18 cellular contexts compared by ENCODE assay signal in genomic region chr12:1657616-1658167, GRCh38. TPM values are rescaled to one million over a fixed set of nuclear protein-coding genes. Genes with fewer than 3 reads are reported as not detected.
DNase-seq lines count a peak whose midpoint lies in the region; ATAC-seq and TF ChIP-seq lines count a peak whose summit lies in the region.
"Had no signal": no experiment of that assay in that cellular context is flagged by ENCODE, and none has a peak within 500 bp of the region (broad histone marks: within the 10 kb centered on the region; RNA-seq: fewer than 3 reads in every experiment).

No MANE protein-coding gene starts in this region.

- H2AK5ac ChIP-seq in mesendoderm (ENCODE audit: low read length), result no peak overlapping the region

- no peak for ATAC-seq in upper lobe of left lung (ENCODE audit: low FRiP score in 2 of 2)

- peak overlapping the region; percentile 23 for H3K27ac Mint-ChIP-seq in activated naive CD4-positive, alpha-beta T cell treated with anti-CD3 and anti-CD28 coated beads, Interleukin-2, amount 50 U/mL, for 24 hours
- no peak overlapping the region for H3K27ac Mint-ChIP-seq in activated naive CD4-positive, alpha-beta T cell treated with anti-CD3 and anti-CD28 coated beads, Interleukin-2, amount 10 ng/mL, durations not matched to agents 7 days and 5 days

- H3K79me2 ChIP-seq in osteoblast (ENCODE audit: insufficient read depth, low read length) (no peaks in the 10 kb centered on the region), mesendoderm (ENCODE audit: control insufficient read depth, insufficient read depth, low read length) (no peaks in the 10 kb centered on the region)

- no peak overlapping the region for H3K9ac ChIP-seq in mesendoderm (ENCODE audit: low read length)

- no peaks in the 10 kb centered on the region for H3K27me3 Mint-ChIP-seq in activated naive CD4-positive, alpha-beta T cell treated with anti-CD3 and anti-CD28 coated beads, Interleukin-2, amount 50 U/mL, for 24 hours
- peaks cover 43% of the 10 kb centered on the region for H3K27me3 Mint-ChIP-seq in activated naive CD4-positive, alpha-beta T cell treated with anti-CD3 and anti-CD28 coated beads, Interleukin-2, amount 10 ng/mL, durations not matched to agents 7 days and 5 days

- no peak for DNase-seq in activated naive CD4-positive, alpha-beta T cell treated with anti-CD3 and anti-CD28 coated beads, Interleukin-2, amount 10 ng/mL, durations not matched to agents 7 days and 5 days
- DNase-seq in caudate nucleus (lab: John Stamatoyannopoulos, UW), result no peak
- peak; percentile 69 for DNase-seq in osteoblast (ENCODE audit: insufficient read length, low spot score, missing footprints)
- DNase-seq in upper lobe of left lung, result no peak
- DNase-seq in mesendoderm, result no peak
- no peak for DNase-seq in H4 (ENCODE audit: low spot score)
- no peak for DNase-seq in NCI-H2029 (lab: John Stamatoyannopoulos, UW)
- DNase-seq: 8988T; activated CD4-positive, alpha-beta T cell treated with anti-CD3 and anti-CD28 coated beads, Interleukin-2, amount 10 ng/mL, durations not matched to agents 7 days and 5 days; activated naive CD4-positive, alpha-beta T cell treated with Interleukin-2 at 50 U/mL for 16 hours; DMS53; KG1; mammary epithelial cell; NCI-H1417 treated with DMSO at 0.1 percent for 48 hours; Peyer's patch had no signal

- H3K4me1 Mint-ChIP-seq in activated naive CD4-positive, alpha-beta T cell treated with anti-CD3 and anti-CD28 coated beads, Interleukin-2, amount 50 U/mL, for 24 hours, result peaks cover 8% of the 10 kb centered on the region
- H3K4me1 Mint-ChIP-seq in activated naive CD4-positive, alpha-beta T cell treated with anti-CD3 and anti-CD28 coated beads, Interleukin-2, amount 10 ng/mL, durations not matched to agents 7 days and 5 days, result peaks cover 14% of the 10 kb centered on the region

- no peak for TF ChIP-seq EP300 in upper lobe of left lung (IDR thresholded peaks at IDR 0.05)

- H3K9me3 ChIP-seq in osteoblast (ENCODE audit: low read depth, low read length), result no peaks in the 10 kb centered on the region
- no peaks in the 10 kb centered on the region for H3K9me3 ChIP-seq in upper lobe of left lung
- H3K9me3 ChIP-seq: BE2C, Peyer's patch had no signal

- H3K4me2 ChIP-seq in osteoblast (ENCODE audit: insufficient read depth, low read length), result no peak overlapping the region
- H3K4me2 ChIP-seq in mesendoderm (ENCODE audit: low read length), result no peak overlapping the region

- no peak overlapping the region for H3K4me3 Mint-ChIP-seq in activated naive CD4-positive, alpha-beta T cell treated with anti-CD3 and anti-CD28 coated beads, Interleukin-2, amount 50 U/mL, for 24 hours
- H3K4me3 Mint-ChIP-seq in activated naive CD4-positive, alpha-beta T cell treated with anti-CD3 and anti-CD28 coated beads, Interleukin-2, amount 10 ng/mL, durations not matched to agents 7 days and 5 days, result no peak overlapping the region
- H3K4me3 Mint-ChIP-seq: activated CD4-positive, alpha-beta T cell treated with anti-CD3 and anti-CD28 coated beads, Interleukin-2, amount 10 ng/mL, durations not matched to agents 7 days and 5 days had no signal

- no peak for TF ChIP-seq POLR2A in upper lobe of left lung (IDR thresholded peaks at IDR 0.05)

- no peaks in the 10 kb centered on the region for H3K36me3 Mint-ChIP-seq in activated naive CD4-positive, alpha-beta T cell treated with anti-CD3 and anti-CD28 coated beads, Interleukin-2, amount 50 U/mL, for 24 hours
- no peaks in the 10 kb centered on the region for H3K36me3 Mint-ChIP-seq in activated naive CD4-positive, alpha-beta T cell treated with anti-CD3 and anti-CD28 coated beads, Interleukin-2, amount 10 ng/mL, durations not matched to agents 7 days and 5 days

- H3K79me1 ChIP-seq in mesendoderm (ENCODE audit: low read length), result no peaks in the 10 kb centered on the region

- no peak overlapping the region for H2BK120ac ChIP-seq in mesendoderm (ENCODE audit: low read depth, low read length)

- H4K20me1 ChIP-seq in osteoblast (ENCODE audit: insufficient read depth, low read length), result peaks cover 3% of the 10 kb centered on the region

- no peak overlapping the region for H2BK5ac ChIP-seq in mesendoderm (ENCODE audit: low read length)

- no peak overlapping the region for H4K5ac ChIP-seq in mesendoderm (ENCODE audit: low read length)

- WGBS in upper lobe of left lung, 2 donors, result 40 to 47% methylated on average over 1 of the region's 1 CpG
- no CpG with 5 or more reads among the region's 1 CpG for WGBS in mesendoderm (ENCODE audit: extremely low coverage, insufficient coverage, low lambda C conversion rate)

- no peak overlapping the region for H4K8ac ChIP-seq in mesendoderm (ENCODE audit: low read depth, low read length)

- H3K56ac ChIP-seq in mesendoderm (ENCODE audit: low read length), result no peak overlapping the region

- TF ChIP-seq CTCF in osteoblast (IDR thresholded peaks at IDR 0.05; ENCODE audit: extremely low read depth, low read depth, low read length) (no peak), upper lobe of left lung (IDR thresholded peaks at IDR 0.05) (no peak)

- H3K4me3 ChIP-seq in osteoblast (ENCODE audit: insufficient read depth, low read length) (no peak overlapping the region), upper lobe of left lung (no peak overlapping the region), mesendoderm (ENCODE audit: low read length) (no peak overlapping the region)
- H3K4me3 ChIP-seq: Peyer's patch had no signal

- no peak overlapping the region for H3K4ac ChIP-seq in mesendoderm (ENCODE audit: low read depth, low read length)

- no peaks in the 10 kb centered on the region for H3K4me1 ChIP-seq in osteoblast (ENCODE audit: insufficient read depth, low read length)
- peaks cover 33 to 46% (median 35%) of the 10 kb centered on the region in 4 donors for H3K4me1 ChIP-seq in upper lobe of left lung
- no peaks in the 10 kb centered on the region for H3K4me1 ChIP-seq in mesendoderm (ENCODE audit: control insufficient read depth, low read depth, low read length)

- H3K27ac ChIP-seq in caudate nucleus (ENCODE audit: low read depth, low read length) (peak overlapping the region; percentile 99), osteoblast (ENCODE audit: low read depth, low read length) (no peak overlapping the region), upper lobe of left lung (peak overlapping the region; percentile 93 to 100 (median 96)), mesendoderm (ENCODE audit: low read depth, low read length) (no peak overlapping the region)
- H3K27ac ChIP-seq: epithelial cell of prostate had no signal

- H3K36me3 ChIP-seq in osteoblast (ENCODE audit: insufficient read depth, low read length) (peaks cover 8% of the 10 kb centered on the region), upper lobe of left lung (no peaks in the 10 kb centered on the region), mesendoderm (ENCODE audit: control insufficient read depth, insufficient read depth, low read length) (no peaks in the 10 kb centered on the region)
- H3K36me3 ChIP-seq: BE2C, Peyer's patch had no signal

- no peak overlapping the region for H3K18ac ChIP-seq in mesendoderm (ENCODE audit: low read length)

- H3K27me3 ChIP-seq in osteoblast (ENCODE audit: insufficient read depth, low read length), result no peaks in the 10 kb centered on the region
- H3K27me3 ChIP-seq in upper lobe of left lung, result no peaks in the 10 kb centered on the region
- no peaks in the 10 kb centered on the region for H3K27me3 ChIP-seq in mesendoderm (ENCODE audit: insufficient read depth, low read length, poor library complexity)
- H3K27me3 ChIP-seq: BE2C, Peyer's patch had no signal

- no peaks in the 10 kb centered on the region for H3K9me3 Mint-ChIP-seq in activated naive CD4-positive, alpha-beta T cell treated with anti-CD3 and anti-CD28 coated beads, Interleukin-2, amount 50 U/mL, for 24 hours
- no peaks in the 10 kb centered on the region for H3K9me3 Mint-ChIP-seq in activated naive CD4-positive, alpha-beta T cell treated with anti-CD3 and anti-CD28 coated beads, Interleukin-2, amount 10 ng/mL, durations not matched to agents 7 days and 5 days
- H3K9me3 Mint-ChIP-seq: activated CD4-positive, alpha-beta T cell treated with anti-CD3 and anti-CD28 coated beads, Interleukin-2, amount 10 ng/mL, durations not matched to agents 7 days and 5 days had no signal

- H2AFZ ChIP-seq in osteoblast (ENCODE audit: low read length), result no peak overlapping the region

- CTCF ChIA-PET in activated naive CD4-positive, alpha-beta T cell treated with anti-CD3 and anti-CD28 coated beads, Interleukin-2, amount 10 ng/mL, durations not matched to agents 7 days and 5 days (lab: Charles Lee), result interaction anchor here (0.7 to 15.6 kb wide), 2 partner anchors 9 to 132 kb away, joined by 3 to 326 read pairs; no protein-coding TSS in a partner anchor

- H2BK15ac ChIP-seq in mesendoderm (replicated peaks; ENCODE audit: low read depth), result no peak overlapping the region

- H3K23ac ChIP-seq in mesendoderm (ENCODE audit: low read length), result no peak overlapping the region

RNA-seq across cellular contexts. Expression of gene WNT5B, which starts 28.7 kb away (rescaled TPM):
- total RNA-seq in osteoblast, result 59.0 and 71.0 TPM in 2 replicates
- 1 to 10 TPM in 5 of 6 donors, not detected in 1; 5.8 to 9.7 (median 7.0) TPM for total RNA-seq in upper lobe of left lung
- polyA plus RNA-seq in mesendoderm (2013, experiment 1 of 2), result 4.7 TPM
- 4.9 TPM for polyA plus RNA-seq in mesendoderm (2013, experiment 2 of 2)
- total RNA-seq in H4 (2014; rRNA removed; shearing (Covaris generic)), result 3.8 and 6.4 TPM in 2 replicates

RNA-seq across cellular contexts. Expression of gene ADIPOR2, which starts 33.2 kb away (rescaled TPM):
- 32.2 and 33.0 TPM in 2 replicates for total RNA-seq in osteoblast
- 10 to 100 TPM; 45.1 to 82.3 (median 68.6) TPM for total RNA-seq in upper lobe of left lung
- polyA plus RNA-seq in mesendoderm (2013, experiment 1 of 2), result 26.7 TPM
- 26.7 TPM for polyA plus RNA-seq in mesendoderm (2013, experiment 2 of 2)
- 40.5 and 42.1 TPM in 2 replicates for total RNA-seq in H4 (2014; rRNA removed; shearing (Covaris generic))

Comparison
In these comparisons a context has a peak if more than half of its experiments do, and no peak if none do; other contexts are left out.
1. H3K27ac ChIP-seq: peak in caudate nucleus (single experiment) and upper lobe of left lung (4 of 4); none in osteoblast (single experiment) and mesendoderm (single experiment).